Comparison of ENCODE assay signal across 14 cellular contexts in genomic region chr6:80547827-80548226, GRCh38.
DNase-seq lines count a peak whose midpoint lies in the region; ATAC-seq and TF ChIP-seq lines count a peak whose summit lies in the region.
"Had no signal": no experiment of that assay in that cellular context is flagged by ENCODE, and none has a peak within 500 bp of the region (broad histone marks: within the 10 kb centered on the region; RNA-seq: fewer than 3 reads in every experiment).

No MANE protein-coding gene starts in this region.

- no peaks in the 10 kb centered on the region for H3K36me3 ChIP-seq in CD8-positive, alpha-beta T cell (ENCODE audit: insufficient read depth, low read length)

- TF ChIP-seq CTCF in AG10803 (conservative IDR thresholded peaks at IDR 0.05; ENCODE audit: low read length) = no peak
- TF ChIP-seq CTCF in progenitor cell of endocrine pancreas (IDR thresholded peaks at IDR 0.05; ENCODE audit: unreplicated experiment) = no peak
- no peak for TF ChIP-seq CTCF in CD8-positive, alpha-beta T cell (IDR thresholded peaks at IDR 0.05)

- intact Hi-C loops in CD8-positive, alpha-beta T cell (cut with DNase I, micrococcal nuclease) = no loop called here

- CTCF ChIA-PET in CD8-positive, alpha-beta T cell (lab: Charles Lee) = no interaction called here

- no peaks in the 10 kb centered on the region for H3K4me1 Mint-ChIP-seq in activated T-helper 17 cell treated with anti-CD3 and anti-CD28 coated beads, Interleukin-2, amount 50 U/mL, for 72 hours
- peaks cover 9% of the 10 kb centered on the region for H3K4me1 Mint-ChIP-seq in progenitor cell of endocrine pancreas (ENCODE audit: low read depth)
- no peaks in the 10 kb centered on the region for H3K4me1 Mint-ChIP-seq in CD8-positive, alpha-beta T cell (ENCODE audit: low read depth)

- H3K4me3 Mint-ChIP-seq in activated T-helper 17 cell treated with anti-CD3 and anti-CD28 coated beads, Interleukin-2, amount 50 U/mL, for 72 hours = no peak overlapping the region
- H3K4me3 Mint-ChIP-seq in progenitor cell of endocrine pancreas (ENCODE audit: low read depth) = no peak overlapping the region
- H3K4me3 Mint-ChIP-seq in CD8-positive, alpha-beta T cell = no peak overlapping the region

- H3K27ac ChIP-seq in CD8-positive, alpha-beta T cell (ENCODE audit: low read depth, low read length) = no peak overlapping the region
- H3K27ac ChIP-seq: C4-2B, psoas muscle had no signal

- H3K4me1 ChIP-seq in CD8-positive, alpha-beta T cell (ENCODE audit: insufficient read depth, low read length) = no peaks in the 10 kb centered on the region
- H3K4me1 ChIP-seq: psoas muscle had no signal

- DNase-seq in AG10803 (ENCODE audit: low read depth) (peak; percentile 96), iris pigment epithelial cell (ENCODE audit: low read depth) (peak; percentile 92), progenitor cell of endocrine pancreas (ENCODE audit: low spot score, unreplicated experiment) (no peak), NCI-H1930 (lab: John Stamatoyannopoulos, UW) (no peak)
- DNase-seq in CD8-positive, alpha-beta T cell = no peak
- DNase-seq: activated CD4-positive, CD25-positive, alpha-beta regulatory T cell; left ventricle myocardium superior; NCI-H1436 treated with DMSO at 0.1 percent for 48 hours; psoas muscle had no signal

- no peaks in the 10 kb centered on the region for H3K9me3 Mint-ChIP-seq in activated T-helper 17 cell treated with anti-CD3 and anti-CD28 coated beads, Interleukin-2, amount 50 U/mL, for 72 hours
- peaks cover 4% of the 10 kb centered on the region for H3K9me3 Mint-ChIP-seq in progenitor cell of endocrine pancreas (ENCODE audit: low read depth)
- no peaks in the 10 kb centered on the region for H3K9me3 Mint-ChIP-seq in CD8-positive, alpha-beta T cell
- H3K9me3 Mint-ChIP-seq: activated naive CD4-positive, alpha-beta T cell treated with anti-CD3 and anti-CD28 coated beads, Interleukin-2, amount 50 U/mL, for 72 hours had no signal

- H3K27me3 Mint-ChIP-seq in activated T-helper 17 cell treated with anti-CD3 and anti-CD28 coated beads, Interleukin-2, amount 50 U/mL, for 72 hours = peaks cover 3% of the 10 kb centered on the region
- H3K27me3 Mint-ChIP-seq in progenitor cell of endocrine pancreas = no peaks in the 10 kb centered on the region
- H3K27me3 Mint-ChIP-seq in CD8-positive, alpha-beta T cell (ENCODE audit: low read depth) = no peaks in the 10 kb centered on the region

- H3K27ac Mint-ChIP-seq in activated T-helper 17 cell treated with anti-CD3 and anti-CD28 coated beads, Interleukin-2, amount 50 U/mL, for 72 hours = no peak overlapping the region
- no peak overlapping the region for H3K27ac Mint-ChIP-seq in progenitor cell of endocrine pancreas
- no peak overlapping the region for H3K27ac Mint-ChIP-seq in CD8-positive, alpha-beta T cell
- H3K27ac Mint-ChIP-seq: activated naive CD4-positive, alpha-beta T cell treated with anti-CD3 and anti-CD28 coated beads, Interleukin-2, amount 50 U/mL, for 72 hours had no signal

- ATAC-seq in HG02870 (IDR thresholded peaks at IDR 0.05; ENCODE audit: unreplicated experiment) = peak; percentile 41
- ATAC-seq in activated T-helper 17 cell treated with anti-CD3 and anti-CD28 coated beads, Interleukin-2, amount 50 U/mL, for 72 hours (replicated peaks) = peak; percentile 31
- ATAC-seq in GM19351 (IDR thresholded peaks at IDR 0.05; ENCODE audit: unreplicated experiment) = no peak
- no peak for ATAC-seq in CD8-positive, alpha-beta T cell
- ATAC-seq: activated naive CD4-positive, alpha-beta T cell treated with anti-CD3 and anti-CD28 coated beads, Interleukin-2, amount 50 U/mL, for 72 hours; left ventricle myocardium superior; psoas muscle had no signal

- POLR2A ChIA-PET in CD8-positive, alpha-beta T cell (lab: Charles Lee) = no interaction called here

- no peaks in the 10 kb centered on the region for H3K36me3 Mint-ChIP-seq in activated T-helper 17 cell treated with anti-CD3 and anti-CD28 coated beads, Interleukin-2, amount 50 U/mL, for 72 hours (ENCODE audit: low read depth)
- H3K36me3 Mint-ChIP-seq in progenitor cell of endocrine pancreas (ENCODE audit: insufficient read depth) = no peaks in the 10 kb centered on the region
- no peaks in the 10 kb centered on the region for H3K36me3 Mint-ChIP-seq in CD8-positive, alpha-beta T cell
- H3K36me3 Mint-ChIP-seq: activated naive CD4-positive, alpha-beta T cell treated with anti-CD3 and anti-CD28 coated beads, Interleukin-2, amount 50 U/mL, for 72 hours had no signal

- no peaks in the 10 kb centered on the region for H3K9me3 ChIP-seq in CD8-positive, alpha-beta T cell (ENCODE audit: low read length)
- H3K9me3 ChIP-seq: psoas muscle had no signal

- peak overlapping the region; percentile 22 for H3K4me3 ChIP-seq in AG10803 (ENCODE audit: low read length)
- no peak overlapping the region for H3K4me3 ChIP-seq in CD8-positive, alpha-beta T cell (ENCODE audit: low read depth, low read length)
- H3K4me3 ChIP-seq: psoas muscle had no signal

- no peaks in the 10 kb centered on the region for H3K27me3 ChIP-seq in CD8-positive, alpha-beta T cell (ENCODE audit: insufficient read depth, low read length)

Comparison
In these comparisons a context has a peak if more than half of its experiments do, and no peak if none do; other contexts are left out.
1. DNase-seq: peak in AG10803 (single experiment) and iris pigment epithelial cell (single experiment); none in progenitor cell of endocrine pancreas (single experiment), NCI-H1930 (0 of 2) and CD8-positive, alpha-beta T cell (0 of 7).
2. ATAC-seq: peak in HG02870 (single experiment) and activated T-helper 17 cell treated with anti-CD3 and anti-CD28 coated beads, Interleukin-2, amount 50 U/mL, for 72 hours (single experiment); none in GM19351 (single experiment) and CD8-positive, alpha-beta T cell (single experiment).